Comparison of ENCODE assay signal across 16 cellular contexts in the genomic region with DNA sequence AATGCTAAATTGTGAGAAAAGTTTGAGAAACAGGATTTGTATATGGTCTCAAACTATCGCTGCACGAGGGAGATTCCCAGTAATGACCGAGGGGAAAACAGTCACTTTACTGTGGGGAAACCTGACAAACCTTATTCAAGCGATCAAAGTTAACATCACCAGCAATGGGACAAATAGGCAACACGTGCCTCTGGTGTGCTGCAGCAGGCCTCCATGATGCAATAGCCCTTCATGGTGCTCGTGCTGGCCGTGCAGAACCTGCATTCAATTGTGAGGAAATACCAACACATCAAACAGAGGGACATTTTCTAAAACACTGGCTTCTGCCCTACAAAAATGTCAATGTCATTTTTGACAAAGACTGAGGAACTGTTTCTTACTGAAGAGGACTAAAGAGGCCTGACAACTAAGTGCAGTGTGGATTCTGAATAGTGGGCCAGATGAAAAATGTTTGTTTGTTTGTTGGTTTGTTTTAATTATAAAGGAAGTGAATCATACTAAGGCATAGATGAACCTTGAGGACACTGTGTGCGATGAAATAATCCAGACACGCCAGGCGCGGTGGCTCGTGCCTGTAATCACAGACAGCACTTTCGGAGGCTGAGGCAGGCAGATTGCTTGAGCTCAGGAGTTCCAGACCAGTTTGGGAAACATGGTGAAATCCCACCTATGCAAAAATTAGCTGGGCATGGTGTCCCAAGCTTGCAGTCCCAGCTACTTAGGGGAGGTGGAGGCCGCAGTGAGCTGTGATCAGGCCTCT.
"Had no signal": no experiment of that assay in that cellular context is flagged by ENCODE, and none has a peak within 500 bp of the region (broad histone marks: within the 10 kb centered on the region; RNA-seq: fewer than 3 reads in every experiment).

No MANE protein-coding gene starts in this region.

- H3K36me3 ChIP-seq: adrenal gland, suprapubic skin, upper lobe of left lung had no signal

- ATAC-seq: activated CD8-positive, alpha-beta T cell treated with anti-CD3 and anti-CD28 coated beads, Interleukin-2, amount 10 ng/mL, durations not matched to agents 7 days and 5 days; natural killer cell treated with Interleukin-12 subunit alpha and Interleukin-12 subunit beta and Interleukin-15 and Interleukin-18, amount 100 ng/mL, for 72 hours; psoas muscle had no signal

- DNase-seq: activated CD4-positive, alpha-beta T cell treated with anti-CD3 and anti-CD28 coated beads for 4 hours; activated CD8-positive, alpha-beta T cell treated with anti-CD3 and anti-CD28 coated beads, Interleukin-2, amount 10 ng/mL, durations not matched to agents 7 days and 5 days; activated naive CD4-positive, alpha-beta T cell treated with anti-CD3 and anti-CD28 coated beads, Interleukin-2, amount 50 U/mL, for 16 hours; adrenal gland; erythroblast; hippocampal formation; kidney glomerular epithelial cell; occipital lobe; psoas muscle; stimulated activated CD4-positive, alpha-beta T cell treated with anti-CD3 and anti-CD28 coated beads, Interleukin-2, amount 100 ng/mL, for 48 hours; stimulated activated naive CD4-positive, alpha-beta T cell treated with Interleukin-2 at 50 U/mL for 16 hours; T-helper 1 cell had no signal

- H3K27ac ChIP-seq: adrenal gland, psoas muscle, suprapubic skin, upper lobe of left lung, VCaP had no signal

- H3K9me3 ChIP-seq: adrenal gland, psoas muscle, suprapubic skin, upper lobe of left lung had no signal

- H3K27me3 ChIP-seq: adrenal gland had no signal

- H3K4me3 ChIP-seq: adrenal gland, psoas muscle, suprapubic skin, upper lobe of left lung had no signal
